In the genomic region with DNA sequence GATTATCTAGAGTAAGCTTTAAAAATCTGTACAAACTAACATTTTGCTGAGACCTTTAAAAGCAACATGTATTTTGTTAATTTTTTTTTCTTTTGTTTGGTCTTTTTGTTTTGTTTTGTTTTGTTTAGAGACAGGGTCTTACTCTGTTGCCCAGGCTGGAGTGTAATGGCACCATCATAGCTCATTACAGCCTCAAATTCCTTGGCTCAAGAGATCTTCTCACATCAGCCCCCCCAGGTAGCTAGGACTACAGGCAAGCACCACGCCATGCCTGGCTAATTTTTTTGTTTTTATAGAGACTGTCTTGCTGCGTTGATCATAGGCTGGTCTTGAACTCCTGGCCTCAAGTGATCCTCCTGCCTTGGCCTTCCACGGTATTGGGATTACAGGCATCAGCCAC, we compare ENCODE assay signal across 34 cellular contexts.
"Had no signal": no experiment of that assay in that cellular context is flagged by ENCODE, and none has a peak within 500 bp of the region (broad histone marks: within the 10 kb centered on the region; RNA-seq: fewer than 3 reads in every experiment).

No MANE protein-coding gene starts in this region.

- H3K9me3 ChIP-seq: MG63 had no signal

- H3K4me3 ChIP-seq: MG63 had no signal

- H3K27me3 ChIP-seq: MG63 had no signal

- DNase-seq: Karpas-422, Kasumi-1, MG63, MM.1S, MV-4-11, NCI-H1048, NCI-H1092, NCI-H1092 treated with DMSO at 0.1 percent for 48 hours, NCI-H1105, NCI-H1105 treated with DMSO at 0.1 percent for 48 hours, NCI-H1417, NCI-H1417 treated with DMSO at 0.1 percent for 48 hours, NCI-H1436, NCI-H146, NCI-H1694, NCI-H1694 treated with DMSO at 0.1 percent for 48 hours, NCI-H187, NCI-H187 treated with DMSO at 0.1 percent for 48 hours, NCI-H1930, NCI-H2029, NCI-H2029 treated with DMSO at 0.1 percent for 48 hours, NCI-H2081, NCI-H2081 treated with DMSO at 0.1 percent for 48 hours, NCI-H2107, NCI-H2171, NCI-H2171 treated with DMSO at 0.1 percent for 48 hours, NCI-H2227 treated with DMSO at 0.1 percent for 48 hours, NCI-H226, NCI-H345, NCI-H446, NCI-H446 treated with DMSO at 0.1 percent for 48 hours, NCI-H510A, NCI-H510A treated with DMSO at 0.1 percent for 48 hours, NCI-H524 had no signal
